In the genomic region with DNA sequence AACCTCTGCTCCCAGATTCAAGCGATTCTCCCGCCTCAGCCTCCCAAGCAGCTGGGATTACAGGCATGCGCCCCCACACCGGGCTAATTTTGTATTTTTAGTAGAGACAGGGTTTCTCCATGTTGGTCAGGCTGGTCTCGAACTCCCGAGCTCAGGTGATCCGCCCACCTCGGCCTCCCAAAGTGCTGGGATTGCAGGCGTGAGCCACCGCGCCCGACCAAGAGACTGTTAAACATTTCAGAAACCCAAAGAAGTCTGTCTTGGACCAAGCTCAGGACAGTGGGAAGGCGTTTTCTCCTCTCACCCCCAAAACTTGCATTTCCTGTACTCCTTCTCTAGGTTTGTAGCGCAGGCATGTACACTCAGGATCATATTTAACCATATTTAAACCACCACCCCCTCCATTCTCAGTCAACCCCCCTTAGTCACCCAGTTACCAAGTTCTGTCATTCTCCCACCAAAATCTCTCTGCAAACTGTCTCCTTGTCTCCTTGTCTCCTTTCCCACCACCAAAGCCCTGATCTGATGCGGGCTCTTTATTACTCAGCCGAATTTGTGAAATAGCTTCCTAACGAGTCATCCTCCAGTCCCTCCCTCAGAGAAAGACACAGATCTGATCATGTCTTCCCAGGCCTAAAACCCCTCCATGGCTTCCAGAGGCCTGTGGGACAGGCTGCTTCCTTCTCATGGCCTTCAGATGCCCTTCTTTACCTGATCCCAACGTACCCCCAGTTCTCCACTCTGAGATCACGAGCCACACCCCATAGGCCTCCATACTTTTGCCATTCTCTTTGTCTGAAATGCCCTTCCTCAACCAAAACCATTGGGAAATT, we compare ENCODE assay signal across 9 cellular contexts. TPM values are rescaled to one million over a fixed set of nuclear protein-coding genes. Genes with fewer than 3 reads are reported as not detected.
DNase-seq lines count a peak whose midpoint lies in the region; ATAC-seq, FAIRE-seq and TF ChIP-seq lines count a peak whose summit lies in the region.
"Had no signal": no experiment of that assay in that cellular context is flagged by ENCODE, and none has a peak within 500 bp of the region (broad histone marks: within the 10 kb centered on the region; RNA-seq: fewer than 3 reads in every experiment).

No MANE protein-coding gene starts in this region.

- H2BK5ac ChIP-seq in mesendoderm (ENCODE audit: low read length) = peak overlapping the region; percentile 47

- peak overlapping the region; percentile 53 for H3K56ac ChIP-seq in mesendoderm (ENCODE audit: low read length)

- H2AK5ac ChIP-seq in mesendoderm (ENCODE audit: low read length) = no peak overlapping the region

- peaks cover 4% of the 10 kb centered on the region in 2 donors for H3K27me3 Mint-ChIP-seq in CD8-positive, alpha-beta memory T cell

- in situ Hi-C loops in brain microvascular endothelial cell (cut with HindIII; ENCODE audit: low pct_ligation_motif_present, low sequenced_read_pairs) = no loop called here

- no peak overlapping the region for H3K27ac Mint-ChIP-seq in CD8-positive, alpha-beta memory T cell

- peak overlapping the region; percentile 63 for H2BK120ac ChIP-seq in mesendoderm (ENCODE audit: low read depth, low read length)

- H3K4me1 ChIP-seq in CD8-positive, alpha-beta memory T cell (ENCODE audit: insufficient read depth, low read length) = no peaks in the 10 kb centered on the region
- H3K4me1 ChIP-seq in mesendoderm (ENCODE audit: control insufficient read depth, low read depth, low read length) (no peaks in the 10 kb centered on the region), small intestine (ENCODE audit: control insufficient read depth in 2 of 2, insufficient read depth in 1 of 2, low read depth in 1 of 2, low read length in 1 of 2) (peaks cover 3 to 14% of the 10 kb centered on the region in 2 donors)

- CTCF ChIA-PET in CD8-positive, alpha-beta memory T cell (lab: Charles Lee) = interaction anchor here (3.2 kb wide), 1 partner anchor 10 kb away, joined by 16 read pairs; no protein-coding TSS in a partner anchor

- H4K8ac ChIP-seq in mesendoderm (ENCODE audit: low read depth, low read length) = no peak overlapping the region

- POLR2A ChIA-PET in CD8-positive, alpha-beta memory T cell (lab: Charles Lee) = no interaction called here

- H3K79me2 ChIP-seq in mesendoderm (ENCODE audit: control insufficient read depth, insufficient read depth, low read length) = no peaks in the 10 kb centered on the region

- H3K9me3 Mint-ChIP-seq in CD8-positive, alpha-beta memory T cell = no peaks in the 10 kb centered on the region

- no peak overlapping the region for H3K4me2 ChIP-seq in mesendoderm (ENCODE audit: low read length)

- intact Hi-C loops in Right ventricle myocardium inferior (cut with DNase I) = loop anchor here (10.0 kb wide), 1 partner anchor 286 kb away; no protein-coding TSS in a partner anchor

- H3K27me3 ChIP-seq in CD8-positive, alpha-beta memory T cell (ENCODE audit: insufficient read depth, low read length, poor library complexity, severe bottlenecking) = no peaks in the 10 kb centered on the region
- no peaks in the 10 kb centered on the region for H3K27me3 ChIP-seq in brain microvascular endothelial cell (replicated peaks)
- no peaks in the 10 kb centered on the region for H3K27me3 ChIP-seq in mesendoderm (ENCODE audit: insufficient read depth, low read length, poor library complexity)
- H3K27me3 ChIP-seq in small intestine (ENCODE audit: control insufficient read depth in 2 of 2, insufficient read depth in 2 of 2, low read length in 2 of 2) = no peaks in the 10 kb centered on the region
- H3K27me3 ChIP-seq: tibial nerve had no signal

- peak overlapping the region; percentile 52 for H3K27ac ChIP-seq in CD8-positive, alpha-beta memory T cell (ENCODE audit: low read depth, low read length)
- H3K27ac ChIP-seq in brain microvascular endothelial cell (peak overlapping the region; percentile 98), mesendoderm (ENCODE audit: low read depth, low read length) (peak overlapping the region; percentile 13), small intestine (ENCODE audit: low read depth in 1 of 2, low read length in 1 of 2) (no peak overlapping the region)
- H3K27ac ChIP-seq: tibial nerve had no signal

- no peak overlapping the region for H3K18ac ChIP-seq in mesendoderm (ENCODE audit: low read length)

- no peak for ATAC-seq in Right ventricle myocardium inferior

- H3K4me1 Mint-ChIP-seq in CD8-positive, alpha-beta memory T cell = peaks cover 2% of the 10 kb centered on the region in 3 donors

- H3K9me3 ChIP-seq in CD8-positive, alpha-beta memory T cell (ENCODE audit: low read length) = no peaks in the 10 kb centered on the region
- H3K9me3 ChIP-seq in small intestine (ENCODE audit: control insufficient read depth, low read depth) = no peaks in the 10 kb centered on the region
- H3K9me3 ChIP-seq: tibial nerve had no signal

- no peak overlapping the region for H2BK15ac ChIP-seq in mesendoderm (replicated peaks; ENCODE audit: low read depth)

- FAIRE-seq in small intestine (lab: Jason Lieb, UNC) = no peak

- no peaks in the 10 kb centered on the region for H3K36me3 ChIP-seq in CD8-positive, alpha-beta memory T cell (ENCODE audit: insufficient read depth, low read length)
- H3K36me3 ChIP-seq in brain microvascular endothelial cell (replicated peaks) = no peaks in the 10 kb centered on the region
- no peaks in the 10 kb centered on the region for H3K36me3 ChIP-seq in mesendoderm (ENCODE audit: control insufficient read depth, insufficient read depth, low read length)
- no peaks in the 10 kb centered on the region for H3K36me3 ChIP-seq in small intestine (ENCODE audit: control insufficient read depth in 2 of 2, insufficient read depth in 2 of 2, low read length in 2 of 2)
- H3K36me3 ChIP-seq: tibial nerve had no signal

- peak overlapping the region; percentile 26 for H3K4ac ChIP-seq in mesendoderm (ENCODE audit: low read depth, low read length)

- TF ChIP-seq CTCF in brain microvascular endothelial cell (IDR thresholded peaks at IDR 0.05; ENCODE audit: low read depth, low read length, missing control alignments) (no peak), GM20000 (IDR thresholded peaks at IDR 0.05; ENCODE audit: extremely low read depth, missing control alignments) (no peak)

- no peak overlapping the region for H3K23ac ChIP-seq in mesendoderm (ENCODE audit: low read length)

- H3K9ac ChIP-seq in mesendoderm (ENCODE audit: low read length) = no peak overlapping the region

- WGBS in mesendoderm (ENCODE audit: extremely low coverage, insufficient coverage, low lambda C conversion rate) = no CpG with 5 or more reads among the region's 19 CpGs
- 79 to 87% (median 82%) methylated on average over 19 of the region's 19 CpGs for WGBS in small intestine, 3 donors

- no peak overlapping the region for H4K5ac ChIP-seq in mesendoderm (ENCODE audit: low read length)

- no peaks in the 10 kb centered on the region for H3K79me1 ChIP-seq in mesendoderm (ENCODE audit: low read length)

- H3K36me3 Mint-ChIP-seq in CD8-positive, alpha-beta memory T cell = no peaks in the 10 kb centered on the region

- no peak overlapping the region for H3K4me3 ChIP-seq in CD8-positive, alpha-beta memory T cell (ENCODE audit: low read length)
- H3K4me3 ChIP-seq in brain microvascular endothelial cell (ENCODE audit: low read depth, low read length) (no peak overlapping the region), mesendoderm (ENCODE audit: low read length) (no peak overlapping the region), small intestine (ENCODE audit: low read depth in 1 of 2, low read length in 2 of 2) (no peak overlapping the region)
- H3K4me3 ChIP-seq: tibial nerve had no signal

- H3K4me3 Mint-ChIP-seq in CD8-positive, alpha-beta memory T cell = no peak overlapping the region

- no peak for DNase-seq in CD8-positive, alpha-beta memory T cell
- peak; percentile 98 for DNase-seq in LHCN-M2 (ENCODE audit: low read depth)
- DNase-seq in brain microvascular endothelial cell = peak; percentile 98
- peak; percentile 97 for DNase-seq in mesendoderm
- DNase-seq in AML-193 (lab: John Stamatoyannopoulos, UW) = no peak
- no peak for DNase-seq in small intestine
- DNase-seq in GM20000 (ENCODE audit: low spot score) = no peak
- no peak for DNase-seq in Right ventricle myocardium inferior (ENCODE audit: missing footprints)

RNA-seq across cellular contexts. Expression of a gene that starts 29.0 kb away (rescaled TPM):
- not detected for total RNA-seq in CD8-positive, alpha-beta memory T cell
- not detected for polyA plus RNA-seq in CD8-positive, alpha-beta memory T cell
- total RNA-seq in LHCN-M2 (2014; rRNA removed) (21.0 and 23.9 TPM in 2 replicates), Right ventricle myocardium inferior (64.1 TPM)
- 126 TPM for polyA plus RNA-seq in LHCN-M2 (2012)
- 12.5 TPM for polyA plus RNA-seq in mesendoderm (2013, experiment 1 of 2)
- 13.8 TPM for polyA plus RNA-seq in mesendoderm (2013, experiment 2 of 2)
- polyA plus RNA-seq in small intestine = 10 to 100 TPM; 14.3 to 36.9 (median 15.7) TPM

Comparison
In these comparisons a context has a peak if more than half of its experiments do, and no peak if none do; other contexts are left out.
1. DNase-seq: peak in LHCN-M2 (single experiment), brain microvascular endothelial cell (single experiment) and mesendoderm (single experiment); none in CD8-positive, alpha-beta memory T cell (0 of 5), AML-193 (0 of 2), small intestine (single experiment), GM20000 (single experiment) and Right ventricle myocardium inferior (single experiment).
2. H3K27ac ChIP-seq: peak in CD8-positive, alpha-beta memory T cell (single experiment), brain microvascular endothelial cell (single experiment) and mesendoderm (single experiment); none in small intestine (0 of 2).
3. RNA of a gene that starts 29.0 kb away (total RNA-seq): 64.1 TPM in Right ventricle myocardium inferior (single experiment) and 21.0 to 23.9 TPM in LHCN-M2; not detected in CD8-positive, alpha-beta memory T cell; every median in the first group is over 10 times any median in the second.